In the genomic region with DNA sequence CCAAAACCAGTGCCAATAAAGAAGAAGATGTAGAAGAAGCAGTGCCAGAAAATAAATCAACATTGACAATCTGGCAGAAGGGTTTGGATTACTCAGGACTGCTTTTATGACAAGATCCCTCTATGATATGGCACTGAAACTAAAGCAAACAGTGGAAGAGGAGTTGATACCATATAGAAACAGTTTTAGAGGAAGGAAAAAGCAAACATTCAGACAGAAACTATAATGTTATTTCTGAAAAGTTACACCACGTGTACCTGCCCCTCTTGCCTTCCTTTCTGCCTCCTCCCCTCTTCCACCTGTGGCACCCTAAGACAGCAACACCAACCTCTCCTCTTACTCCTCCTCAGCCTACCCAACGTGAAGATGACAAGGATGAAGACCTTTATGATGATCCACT, we compare ENCODE assay signal across 10 cellular contexts.
A peak's percentile ranks its signal among the peaks of the same experiment; 100 is the strongest.
DNase-seq lines count a peak whose midpoint lies in the region; ATAC-seq, FAIRE-seq and TF ChIP-seq lines count a peak whose summit lies in the region.
"Had no signal": no experiment of that assay in that cellular context is flagged by ENCODE, and none has a peak within 500 bp of the region (broad histone marks: within the 10 kb centered on the region; RNA-seq: fewer than 3 reads in every experiment).

No MANE protein-coding gene starts in this region.

- H3K27ac Mint-ChIP-seq in activated CD8-positive, alpha-beta memory T cell treated with anti-CD3 and anti-CD28 coated beads, Interleukin-2, amount 10 ng/mL, durations not matched to agents 7 days and 5 days = peak overlapping the region; percentile 10
- H3K27ac Mint-ChIP-seq in stimulated activated effector memory CD8-positive, alpha-beta T cell treated with anti-CD3 and anti-CD28 coated beads, Interleukin-12 subunit alpha, Interleukin-12 subunit beta, amount 100 ng/mL, for 72 hours = peak overlapping the region; percentile 90
- H3K27ac Mint-ChIP-seq in WTC11 = no peak overlapping the region
- H3K27ac Mint-ChIP-seq: progenitor cell of endocrine pancreas had no signal

- peaks cover 2% of the 10 kb centered on the region for H3K9me3 Mint-ChIP-seq in activated CD8-positive, alpha-beta memory T cell treated with anti-CD3 and anti-CD28 coated beads, Interleukin-2, amount 10 ng/mL, durations not matched to agents 7 days and 5 days (ENCODE audit: low read depth)
- no peaks in the 10 kb centered on the region for H3K9me3 Mint-ChIP-seq in stimulated activated effector memory CD8-positive, alpha-beta T cell treated with anti-CD3 and anti-CD28 coated beads, Interleukin-12 subunit alpha, Interleukin-12 subunit beta, amount 100 ng/mL, for 72 hours
- H3K9me3 Mint-ChIP-seq in WTC11 = no peaks in the 10 kb centered on the region

- no peak for FAIRE-seq in GM19239 (lab: Jason Lieb, UNC)

- H3K36me3 ChIP-seq in OCI-LY1 (ENCODE audit: insufficient read depth, low read length) = no peaks in the 10 kb centered on the region

- H4K20me1 ChIP-seq in OCI-LY1 (ENCODE audit: insufficient read depth, low read length) = no peaks in the 10 kb centered on the region

- H2AFZ ChIP-seq in OCI-LY1 (ENCODE audit: low read length) = no peak overlapping the region

- no peaks in the 10 kb centered on the region for H3K9me3 ChIP-seq in OCI-LY1 (ENCODE audit: low read length)

- CTCF ChIA-PET in activated CD8-positive, alpha-beta memory T cell treated with anti-CD3 and anti-CD28 coated beads, Interleukin-2, amount 10 ng/mL, durations not matched to agents 7 days and 5 days (lab: Charles Lee) = interaction anchor here (1.2 kb wide), 1 partner anchor 89 kb away, joined by 3 read pairs; no protein-coding TSS in a partner anchor
- CTCF ChIA-PET in WTC11 (lab: Charles Lee) = no interaction called here

- TF ChIP-seq CTCF in OCI-LY1 (IDR thresholded peaks at IDR 0.05; ENCODE audit: low read length) (no peak), WTC11 (IDR thresholded peaks at IDR 0.05) (no peak)

- peaks cover 38% of the 10 kb centered on the region for H3K4me1 ChIP-seq in OCI-LY1 (ENCODE audit: insufficient read depth, low read length, severe bottlenecking)

- 0 out of 2 replicates have a peak, but pooled peaks cover 9% of the 10 kb centered on the region for H3F3A ChIP-seq in OCI-LY1 (ENCODE audit: insufficient read depth, low read length)

- H3K27ac ChIP-seq in OCI-LY1 (ENCODE audit: low read depth, low read length, poor library complexity, severe bottlenecking) = peak overlapping the region; percentile 99
- no peak overlapping the region for H3K27ac ChIP-seq in caudate nucleus (ENCODE audit: low read depth, low read length)

- H3K4me2 ChIP-seq in OCI-LY1 (ENCODE audit: low read length) = peak overlapping the region; percentile 67

- H3K27me3 ChIP-seq in OCI-LY1 (ENCODE audit: insufficient read depth, low read length) = no peaks in the 10 kb centered on the region

- DNase-seq in activated CD8-positive, alpha-beta memory T cell treated with anti-CD3 and anti-CD28 coated beads, Interleukin-2, amount 10 ng/mL, durations not matched to agents 7 days and 5 days = no peak
- no peak for DNase-seq in activated CD8-positive, alpha-beta memory T cell treated with anti-CD3 and anti-CD28 coated beads for 24 hours
- DNase-seq in stimulated activated effector memory CD8-positive, alpha-beta T cell treated with anti-CD3 and anti-CD28 coated beads, Interleukin-12 subunit alpha, Interleukin-12 subunit beta, amount 100 ng/mL, for 72 hours (ENCODE audit: low spot score in 2 of 2) = no peak
- no peak for DNase-seq in caudate nucleus (lab: John Stamatoyannopoulos, UW)
- DNase-seq in WTC11 (ENCODE audit: low spot score) = no peak
- DNase-seq in GM19239 (ENCODE audit: insufficient read length, low spot score) = no peak
- DNase-seq: NCI-H69 had no signal

- H3K27me3 Mint-ChIP-seq in activated CD8-positive, alpha-beta memory T cell treated with anti-CD3 and anti-CD28 coated beads, Interleukin-2, amount 10 ng/mL, durations not matched to agents 7 days and 5 days = no peaks in the 10 kb centered on the region
- H3K27me3 Mint-ChIP-seq in WTC11 (ENCODE audit: low read depth) = no peaks in the 10 kb centered on the region
- H3K27me3 Mint-ChIP-seq: progenitor cell of endocrine pancreas had no signal

- POLR2A ChIA-PET in WTC11 (lab: Charles Lee) = no interaction called here

- no peak overlapping the region for H3K4me3 Mint-ChIP-seq in activated CD8-positive, alpha-beta memory T cell treated with anti-CD3 and anti-CD28 coated beads, Interleukin-2, amount 10 ng/mL, durations not matched to agents 7 days and 5 days
- peak overlapping the region; percentile 54 for H3K4me3 Mint-ChIP-seq in stimulated activated effector memory CD8-positive, alpha-beta T cell treated with anti-CD3 and anti-CD28 coated beads, Interleukin-12 subunit alpha, Interleukin-12 subunit beta, amount 100 ng/mL, for 72 hours
- no peak overlapping the region for H3K4me3 Mint-ChIP-seq in WTC11

- H3K9ac ChIP-seq in OCI-LY1 (ENCODE audit: low read length) = peak overlapping the region; percentile 20; the same call in 1 of the 2 replicates

- no peak overlapping the region for H3K4me3 ChIP-seq in OCI-LY1 (ENCODE audit: low read depth, low read length, poor library complexity, severe bottlenecking)

- H3K79me2 ChIP-seq in OCI-LY1 (ENCODE audit: insufficient read depth, low read length) = 0 out of 2 replicates have a peak, but pooled peaks cover 4% of the 10 kb centered on the region

- peaks cover 22% of the 10 kb centered on the region for H3K4me1 Mint-ChIP-seq in activated CD8-positive, alpha-beta memory T cell treated with anti-CD3 and anti-CD28 coated beads, Interleukin-2, amount 10 ng/mL, durations not matched to agents 7 days and 5 days
- peaks cover 18% of the 10 kb centered on the region for H3K4me1 Mint-ChIP-seq in stimulated activated effector memory CD8-positive, alpha-beta T cell treated with anti-CD3 and anti-CD28 coated beads, Interleukin-12 subunit alpha, Interleukin-12 subunit beta, amount 100 ng/mL, for 72 hours
- peaks cover 3% of the 10 kb centered on the region for H3K4me1 Mint-ChIP-seq in WTC11

- H3K9me2 ChIP-seq in OCI-LY1 (ENCODE audit: low read depth, low read length) = no peaks in the 10 kb centered on the region

- H3K36me3 Mint-ChIP-seq in activated CD8-positive, alpha-beta memory T cell treated with anti-CD3 and anti-CD28 coated beads, Interleukin-2, amount 10 ng/mL, durations not matched to agents 7 days and 5 days = peaks cover 4% of the 10 kb centered on the region
- H3K36me3 Mint-ChIP-seq in stimulated activated effector memory CD8-positive, alpha-beta T cell treated with anti-CD3 and anti-CD28 coated beads, Interleukin-12 subunit alpha, Interleukin-12 subunit beta, amount 100 ng/mL, for 72 hours = peaks cover 6% of the 10 kb centered on the region
- H3K36me3 Mint-ChIP-seq in WTC11 = no peaks in the 10 kb centered on the region

- no peak for ATAC-seq in activated CD8-positive, alpha-beta memory T cell treated with anti-CD3 and anti-CD28 coated beads, Interleukin-2, amount 10 ng/mL, durations not matched to agents 7 days and 5 days
- ATAC-seq in HG02852 (IDR thresholded peaks at IDR 0.05; ENCODE audit: unreplicated experiment) (peak; percentile 37), WTC11 (no peak)
- ATAC-seq in stimulated activated effector memory CD8-positive, alpha-beta T cell treated with anti-CD3 and anti-CD28 coated beads, Interleukin-12 subunit alpha, Interleukin-12 subunit beta, amount 100 ng/mL, for 72 hours = peak; percentile 68

TF ChIP-seq in WTC11, 78 proteins besides CTCF, POLR2A, EP300 and RAD21 (continues in another document):
- TF ChIP-seq, protein P1, sequence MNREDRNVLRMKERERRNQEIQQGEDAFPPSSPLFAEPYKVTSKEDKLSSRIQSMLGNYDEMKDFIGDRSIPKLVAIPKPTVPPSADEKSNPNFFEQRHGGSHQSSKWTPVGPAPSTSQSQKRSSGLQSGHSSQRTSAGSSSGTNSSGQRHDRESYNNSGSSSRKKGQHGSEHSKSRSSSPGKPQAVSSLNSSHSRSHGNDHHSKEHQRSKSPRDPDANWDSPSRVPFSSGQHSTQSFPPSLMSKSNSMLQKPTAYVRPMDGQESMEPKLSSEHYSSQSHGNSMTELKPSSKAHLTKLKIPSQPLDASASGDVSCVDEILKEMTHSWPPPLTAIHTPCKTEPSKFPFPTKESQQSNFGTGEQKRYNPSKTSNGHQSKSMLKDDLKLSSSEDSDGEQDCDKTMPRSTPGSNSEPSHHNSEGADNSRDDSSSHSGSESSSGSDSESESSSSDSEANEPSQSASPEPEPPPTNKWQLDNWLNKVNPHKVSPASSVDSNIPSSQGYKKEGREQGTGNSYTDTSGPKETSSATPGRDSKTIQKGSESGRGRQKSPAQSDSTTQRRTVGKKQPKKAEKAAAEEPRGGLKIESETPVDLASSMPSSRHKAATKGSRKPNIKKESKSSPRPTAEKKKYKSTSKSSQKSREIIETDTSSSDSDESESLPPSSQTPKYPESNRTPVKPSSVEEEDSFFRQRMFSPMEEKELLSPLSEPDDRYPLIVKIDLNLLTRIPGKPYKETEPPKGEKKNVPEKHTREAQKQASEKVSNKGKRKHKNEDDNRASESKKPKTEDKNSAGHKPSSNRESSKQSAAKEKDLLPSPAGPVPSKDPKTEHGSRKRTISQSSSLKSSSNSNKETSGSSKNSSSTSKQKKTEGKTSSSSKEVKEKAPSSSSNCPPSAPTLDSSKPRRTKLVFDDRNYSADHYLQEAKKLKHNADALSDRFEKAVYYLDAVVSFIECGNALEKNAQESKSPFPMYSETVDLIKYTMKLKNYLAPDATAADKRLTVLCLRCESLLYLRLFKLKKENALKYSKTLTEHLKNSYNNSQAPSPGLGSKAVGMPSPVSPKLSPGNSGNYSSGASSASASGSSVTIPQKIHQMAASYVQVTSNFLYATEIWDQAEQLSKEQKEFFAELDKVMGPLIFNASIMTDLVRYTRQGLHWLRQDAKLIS (CRISPR knock-in tag; IDR thresholded peaks at IDR 0.05; ENCODE audit: borderline replicate concordance) = no peak
- TF ChIP-seq TCF7 (CRISPR knock-in tag; IDR thresholded peaks at IDR 0.05; ENCODE audit: low read depth) (no peak), NR2C2 (CRISPR knock-in tag; IDR thresholded peaks at IDR 0.05) (no peak), ATF1 (CRISPR knock-in tag; IDR thresholded peaks at IDR 0.05) (no peak)
- TF ChIP-seq, protein P2, sequence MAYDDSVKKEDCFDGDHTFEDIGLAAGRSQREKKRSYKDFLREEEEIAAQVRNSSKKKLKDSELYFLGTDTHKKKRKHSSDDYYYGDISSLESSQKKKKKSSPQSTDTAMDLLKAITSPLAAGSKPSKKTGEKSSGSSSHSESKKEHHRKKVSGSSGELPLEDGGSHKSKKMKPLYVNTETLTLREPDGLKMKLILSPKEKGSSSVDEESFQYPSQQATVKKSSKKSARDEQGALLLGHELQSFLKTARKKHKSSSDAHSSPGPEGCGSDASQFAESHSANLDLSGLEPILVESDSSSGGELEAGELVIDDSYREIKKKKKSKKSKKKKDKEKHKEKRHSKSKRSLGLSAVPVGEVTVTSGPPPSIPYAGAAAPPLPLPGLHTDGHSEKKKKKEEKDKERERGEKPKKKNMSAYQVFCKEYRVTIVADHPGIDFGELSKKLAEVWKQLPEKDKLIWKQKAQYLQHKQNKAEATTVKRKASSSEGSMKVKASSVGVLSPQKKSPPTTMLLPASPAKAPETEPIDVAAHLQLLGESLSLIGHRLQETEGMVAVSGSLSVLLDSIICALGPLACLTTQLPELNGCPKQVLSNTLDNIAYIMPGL (CRISPR knock-in tag; IDR thresholded peaks at IDR 0.05) = no peak

Comparison
In these comparisons a context has a peak if more than half of its experiments do, and no peak if none do; other contexts are left out.
1. ATAC-seq: peak in HG02852 (single experiment) and stimulated activated effector memory CD8-positive, alpha-beta T cell treated with anti-CD3 and anti-CD28 coated beads, Interleukin-12 subunit alpha, Interleukin-12 subunit beta, amount 100 ng/mL, for 72 hours (single experiment); none in activated CD8-positive, alpha-beta memory T cell treated with anti-CD3 and anti-CD28 coated beads, Interleukin-2, amount 10 ng/mL, durations not matched to agents 7 days and 5 days (single experiment) and WTC11 (single experiment).